9 cellular contexts compared by ENCODE assay signal in the genomic region with DNA sequence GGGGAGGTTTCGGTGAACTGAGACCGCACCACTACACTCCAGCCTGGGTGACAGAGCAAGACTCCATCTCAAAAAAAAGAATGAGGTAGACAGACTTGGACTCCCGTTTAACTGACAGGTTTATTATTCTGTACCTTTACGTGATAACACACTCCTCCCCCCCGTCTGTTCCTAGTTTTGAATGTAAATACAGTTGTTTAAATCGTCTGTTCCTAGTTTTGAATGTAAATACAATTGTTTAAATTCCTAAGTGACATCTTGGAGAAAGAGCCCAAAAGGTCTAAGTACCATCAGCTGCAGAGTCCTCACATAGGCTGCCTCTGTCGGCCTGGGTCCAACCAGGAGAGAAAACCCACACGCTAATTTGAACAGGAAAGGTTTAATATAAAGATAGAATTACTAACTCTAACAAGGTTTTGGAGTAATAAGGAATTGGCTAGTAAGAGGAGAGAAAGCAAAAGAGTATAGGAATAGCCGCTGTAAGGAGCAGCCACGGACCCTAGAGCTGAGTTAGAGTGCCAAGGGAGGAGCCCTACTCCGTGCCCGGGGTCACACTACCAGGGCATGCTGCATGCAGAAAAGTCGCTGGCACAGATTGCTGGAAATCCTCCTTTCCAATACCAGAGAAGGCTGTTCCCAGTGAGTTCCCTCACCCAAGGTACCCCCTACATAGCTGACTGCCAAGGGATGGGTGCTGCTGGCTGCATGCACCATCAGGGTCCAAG.
DNase-seq lines count a peak whose midpoint lies in the region; ATAC-seq and TF ChIP-seq lines count a peak whose summit lies in the region.
"Had no signal": no experiment of that assay in that cellular context is flagged by ENCODE, and none has a peak within 500 bp of the region (broad histone marks: within the 10 kb centered on the region; RNA-seq: fewer than 3 reads in every experiment).

No MANE protein-coding gene starts in this region.

- H3K27ac ChIP-seq in DND-41 (ENCODE audit: low read length), result no peak overlapping the region

- no peak overlapping the region for H3K9ac ChIP-seq in DND-41 (ENCODE audit: low read depth, low read length)

- TF ChIP-seq CTCF in DND-41 (IDR thresholded peaks at IDR 0.05; ENCODE audit: borderline replicate concordance, extremely low read depth, low read length, poor library complexity, severe bottlenecking), result no peak
- TF ChIP-seq CTCF in HFFc6 (IDR thresholded peaks at IDR 0.05), result no peak
- TF ChIP-seq CTCF in activated B cell treated with CpG ODN at 0.5 μM for 24 hours (IDR thresholded peaks at IDR 0.05), result no peak
- TF ChIP-seq CTCF in mesothelial cell of epicardium (IDR thresholded peaks at IDR 0.05; ENCODE audit: unreplicated experiment), result no peak

- no peaks in the 10 kb centered on the region; the same call in 1 of the 2 replicates for H3K27me3 Mint-ChIP-seq in HFFc6 (ENCODE audit: insufficient read depth)
- H3K27me3 Mint-ChIP-seq in activated B cell treated with CpG ODN at 0.5 μM for 24 hours, result no peaks in the 10 kb centered on the region
- no peaks in the 10 kb centered on the region for H3K27me3 Mint-ChIP-seq in mesothelial cell of epicardium (ENCODE audit: low read depth)

- H4K20me1 ChIP-seq in DND-41 (ENCODE audit: insufficient read depth, low read length), result peaks cover 32% of the 10 kb centered on the region

- no peaks in the 10 kb centered on the region for H3K4me1 ChIP-seq in DND-41 (ENCODE audit: insufficient read depth, low read length)

- ATAC-seq in DND-41 (ENCODE audit: insufficient read depth, low read depth) (peak; percentile 36; the same call in 2 of the 3 replicates), activated B cell treated with CpG ODN at 0.5 μM for 24 hours (ENCODE audit: low read depth) (peak; percentile 5)

- H3K27ac Mint-ChIP-seq in HFFc6 (peak overlapping the region; percentile 84), activated B cell treated with CpG ODN at 0.5 μM for 24 hours (no peak overlapping the region), mesothelial cell of epicardium (peak overlapping the region; percentile 2)

- DNase-seq in DND-41 (no peak), HFFc6 (no peak), activated B cell treated with CpG ODN at 0.5 μM for 24 hours (no peak), mesothelial cell of epicardium (ENCODE audit: low spot score in 2 of 2, unreplicated experiment in 2 of 2) (no peak), NCI-H345 (lab: John Stamatoyannopoulos, UW) (no peak), AG08396 (ENCODE audit: low spot score) (no peak), NCI-H2196 (lab: John Stamatoyannopoulos, UW; ENCODE audit: unreplicated experiment) (no peak), NCI-H524 treated with DMSO at 0.1 percent for 48 hours (lab: John Stamatoyannopoulos, UW) (no peak)

- H3K9me3 Mint-ChIP-seq in HFFc6 (no peaks in the 10 kb centered on the region), activated B cell treated with CpG ODN at 0.5 μM for 24 hours (no peaks in the 10 kb centered on the region), mesothelial cell of epicardium (no peaks in the 10 kb centered on the region)

- no peak overlapping the region for H3K4me3 ChIP-seq in DND-41 (ENCODE audit: low read depth in 1 of 2, low read length in 2 of 2)
- H3K4me3 ChIP-seq: skin epidermis had no signal

- H3K36me3 ChIP-seq in DND-41 (ENCODE audit: insufficient read depth, low read length), result no peaks in the 10 kb centered on the region

- no peaks in the 10 kb centered on the region for H3K9me3 ChIP-seq in DND-41 (ENCODE audit: insufficient read depth, low read length, severe bottlenecking)

- H3K4me1 Mint-ChIP-seq in HFFc6 (ENCODE audit: low read depth), result peaks cover 93% of the 10 kb centered on the region
- peaks cover 38% of the 10 kb centered on the region for H3K4me1 Mint-ChIP-seq in activated B cell treated with CpG ODN at 0.5 μM for 24 hours
- peaks cover 39% of the 10 kb centered on the region for H3K4me1 Mint-ChIP-seq in mesothelial cell of epicardium

- H3K79me2 ChIP-seq in DND-41 (ENCODE audit: insufficient read depth, low read length), result peaks cover 6% of the 10 kb centered on the region

- POLR2A ChIA-PET in activated B cell treated with CpG ODN at 0.5 μM for 24 hours (lab: Charles Lee), result interaction anchor here (1.2 to 2.2 kb wide), 6 partner anchors 15 to 83 kb away, joined by 3 to 8 read pairs (median 4); partner anchors contain the start of gene RANBP2

- H3K4me3 Mint-ChIP-seq in HFFc6 (no peak overlapping the region), activated B cell treated with CpG ODN at 0.5 μM for 24 hours (no peak overlapping the region), mesothelial cell of epicardium (no peak overlapping the region)

- H3K36me3 Mint-ChIP-seq in HFFc6 (ENCODE audit: low read depth) (no peaks in the 10 kb centered on the region), activated B cell treated with CpG ODN at 0.5 μM for 24 hours (ENCODE audit: low read depth) (no peaks in the 10 kb centered on the region), mesothelial cell of epicardium (no peaks in the 10 kb centered on the region)

- no peak overlapping the region for H3K4me2 ChIP-seq in DND-41 (ENCODE audit: insufficient read depth, low read length)

- H3K27me3 ChIP-seq in DND-41 (ENCODE audit: insufficient read depth, low read length, poor library complexity), result no peaks in the 10 kb centered on the region

- CTCF ChIA-PET in activated B cell treated with CpG ODN at 0.5 μM for 24 hours (lab: Charles Lee), result interaction anchor here (0.7 to 5.2 kb wide), 17 partner anchors 9 to 187 kb away, joined by 3 to 64 read pairs (median 11); partner anchors contain the start of gene LIMS1

- H2AFZ ChIP-seq in DND-41 (ENCODE audit: low read depth, low read length), result no peak overlapping the region

- intact Hi-C loops in activated B cell treated with CpG ODN at 0.5 μM for 24 hours (cut with micrococcal nuclease), result loop anchor here (1.0 to 5.0 kb wide), 4 partner anchors 15 to 285 kb away; no protein-coding TSS in a partner anchor
